In genomic region chr4:87006531-87007344, GRCh38 we compare ENCODE assay signal across 8 cellular contexts.
A peak's percentile ranks its signal among the peaks of the same experiment; 100 is the strongest.
DNase-seq lines count a peak whose midpoint lies in the region; ATAC-seq, FAIRE-seq and TF ChIP-seq lines count a peak whose summit lies in the region.

No MANE protein-coding gene starts in this region.

- H3K27me3 Mint-ChIP-seq in stimulated activated naive CD8-positive, alpha-beta T cell treated with anti-CD3 and anti-CD28 coated beads, Interleukin-15, amount 100 ng/mL, for 72 hours, result no peaks in the 10 kb centered on the region

- TF ChIP-seq EP300 in neural cell (conservative IDR thresholded peaks at IDR 0.05; ENCODE audit: poor library complexity, severe bottlenecking), result peak; percentile 42

- peak overlapping the region; percentile 58 for H3K9ac ChIP-seq in neural cell (ENCODE audit: low read length)

- H4K20me1 ChIP-seq in neural cell (ENCODE audit: insufficient read depth), result no peaks in the 10 kb centered on the region

- H2AFZ ChIP-seq in neural cell (ENCODE audit: low read depth, low read length), result peak overlapping the region; percentile 47

- in situ Hi-C loops in G401 (cut with HindIII; ENCODE audit: low sequenced_read_pairs), result no loop called here

- TF ChIP-seq POLR2A in H54 (IDR thresholded peaks at IDR 0.05; ENCODE audit: low read depth, low read length), result peak; percentile 99

- H3K4me3 Mint-ChIP-seq in stimulated activated naive CD8-positive, alpha-beta T cell treated with anti-CD3 and anti-CD28 coated beads, Interleukin-15, amount 100 ng/mL, for 72 hours, result peak overlapping the region; percentile 93 to 98

- H3K36me3 ChIP-seq in neural cell (ENCODE audit: insufficient read depth, low read length), result no peaks in the 10 kb centered on the region

- CTCF ChIA-PET in RWPE1 (lab: Yijun Ruan, JAX), result interaction anchor here (0.6 to 1.5 kb wide), 4 partner anchors 84 to 1689 kb away, joined by 3 to 4 read pairs (median 4); no protein-coding TSS in a partner anchor

- peak; percentile 91 for ATAC-seq in stimulated activated naive CD8-positive, alpha-beta T cell treated with anti-CD3 and anti-CD28 coated beads, Interleukin-15, amount 100 ng/mL, for 72 hours

- no peaks in the 10 kb centered on the region for H3K27me3 ChIP-seq in neural cell (ENCODE audit: insufficient read depth, low read depth, low read length)

- peak overlapping the region; percentile 86 for H3K4me3 ChIP-seq in neural cell (ENCODE audit: low read length)

- DNase-seq in G401 (ENCODE audit: low spot score), result peak; percentile 89
- DNase-seq in H54 (ENCODE audit: insufficient read length, low spot score), result peak; percentile 47
- DNase-seq in LoVo (ENCODE audit: low spot score), result peak; percentile 92
- DNase-seq in RWPE1 (ENCODE audit: low spot score), result peak; percentile 87
- peak; percentile 83 for DNase-seq in activated effector memory CD4-positive, alpha-beta T cell treated with Interleukin-2 at 50 U/mL for 16 hours
- DNase-seq in fibroblast of the conjunctiva (ENCODE audit: low read depth), result peak; percentile 91
- DNase-seq in stimulated activated naive CD8-positive, alpha-beta T cell treated with anti-CD3 and anti-CD28 coated beads, Interleukin-15, amount 100 ng/mL, for 72 hours, result peak; percentile 96 to 97

- H3K9me3 Mint-ChIP-seq in stimulated activated naive CD8-positive, alpha-beta T cell treated with anti-CD3 and anti-CD28 coated beads, Interleukin-15, amount 100 ng/mL, for 72 hours, result no peaks in the 10 kb centered on the region

- peaks cover 60% of the 10 kb centered on the region for H3K4me1 Mint-ChIP-seq in stimulated activated naive CD8-positive, alpha-beta T cell treated with anti-CD3 and anti-CD28 coated beads, Interleukin-15, amount 100 ng/mL, for 72 hours

- H3K27ac ChIP-seq in RWPE1 (peak overlapping the region; percentile 98), neural cell (ENCODE audit: low read length) (no peak overlapping the region)

- POLR2A ChIA-PET in RWPE1 (lab: Yijun Ruan, JAX; ENCODE audit: low non-redundant PET), result interaction anchor here (0.6 to 2.3 kb wide), 2 partner anchors 72 to 155 kb away, joined by 3 to 9 read pairs; partner anchors contain the start of gene AFF1

- peaks cover 4% of the 10 kb centered on the region for H3K9me2 ChIP-seq in neural cell (ENCODE audit: insufficient read depth, low read length)

- peak overlapping the region; percentile 76 for H3K4me2 ChIP-seq in neural cell (ENCODE audit: low read length)

- no peaks in the 10 kb centered on the region for H3K9me3 ChIP-seq in neural cell (ENCODE audit: low read length)

- H3K27ac Mint-ChIP-seq in stimulated activated naive CD8-positive, alpha-beta T cell treated with anti-CD3 and anti-CD28 coated beads, Interleukin-15, amount 100 ng/mL, for 72 hours, result peak overlapping the region; percentile 99

- TF ChIP-seq RAD21 in neural cell (conservative IDR thresholded peaks at IDR 0.05), result no peak

- TF ChIP-seq CTCF in RWPE1 (conservative IDR thresholded peaks at IDR 0.05; ENCODE audit: low read depth) (peak; percentile 26), neural cell (IDR thresholded peaks at IDR 0.05; ENCODE audit: poor library complexity, severe bottlenecking) (peak; percentile 53)

- peaks cover 35% of the 10 kb centered on the region for H3K79me2 ChIP-seq in neural cell (replicated peaks; ENCODE audit: insufficient read depth, low read length)

- no peak for FAIRE-seq in H54 (lab: Jason Lieb, UNC)

- peaks cover 8% of the 10 kb centered on the region for H3F3A ChIP-seq in neural cell (ENCODE audit: insufficient read depth, low read length, poor library complexity, severe bottlenecking)

TF ChIP-seq in neural cell, 6 proteins besides CTCF, POLR2A, EP300 and RAD21:
- TF ChIP-seq SMC3 (conservative IDR thresholded peaks at IDR 0.05; ENCODE audit: poor library complexity) (peak; percentile 28), TAF1 (IDR thresholded peaks at IDR 0.05; ENCODE audit: low read depth) (peak; percentile 87), POLR2AphosphoS5 (IDR thresholded peaks at IDR 0.05) (peak; percentile 34), MXI1 (conservative IDR thresholded peaks at IDR 0.05; ENCODE audit: poor library complexity, severe bottlenecking) (no peak), EZH2 (IDR thresholded peaks at IDR 0.05; ENCODE audit: borderline replicate concordance, insufficient read depth, low read length, poor library complexity, severe bottlenecking) (no peak)
- TF ChIP-seq, protein P1, sequence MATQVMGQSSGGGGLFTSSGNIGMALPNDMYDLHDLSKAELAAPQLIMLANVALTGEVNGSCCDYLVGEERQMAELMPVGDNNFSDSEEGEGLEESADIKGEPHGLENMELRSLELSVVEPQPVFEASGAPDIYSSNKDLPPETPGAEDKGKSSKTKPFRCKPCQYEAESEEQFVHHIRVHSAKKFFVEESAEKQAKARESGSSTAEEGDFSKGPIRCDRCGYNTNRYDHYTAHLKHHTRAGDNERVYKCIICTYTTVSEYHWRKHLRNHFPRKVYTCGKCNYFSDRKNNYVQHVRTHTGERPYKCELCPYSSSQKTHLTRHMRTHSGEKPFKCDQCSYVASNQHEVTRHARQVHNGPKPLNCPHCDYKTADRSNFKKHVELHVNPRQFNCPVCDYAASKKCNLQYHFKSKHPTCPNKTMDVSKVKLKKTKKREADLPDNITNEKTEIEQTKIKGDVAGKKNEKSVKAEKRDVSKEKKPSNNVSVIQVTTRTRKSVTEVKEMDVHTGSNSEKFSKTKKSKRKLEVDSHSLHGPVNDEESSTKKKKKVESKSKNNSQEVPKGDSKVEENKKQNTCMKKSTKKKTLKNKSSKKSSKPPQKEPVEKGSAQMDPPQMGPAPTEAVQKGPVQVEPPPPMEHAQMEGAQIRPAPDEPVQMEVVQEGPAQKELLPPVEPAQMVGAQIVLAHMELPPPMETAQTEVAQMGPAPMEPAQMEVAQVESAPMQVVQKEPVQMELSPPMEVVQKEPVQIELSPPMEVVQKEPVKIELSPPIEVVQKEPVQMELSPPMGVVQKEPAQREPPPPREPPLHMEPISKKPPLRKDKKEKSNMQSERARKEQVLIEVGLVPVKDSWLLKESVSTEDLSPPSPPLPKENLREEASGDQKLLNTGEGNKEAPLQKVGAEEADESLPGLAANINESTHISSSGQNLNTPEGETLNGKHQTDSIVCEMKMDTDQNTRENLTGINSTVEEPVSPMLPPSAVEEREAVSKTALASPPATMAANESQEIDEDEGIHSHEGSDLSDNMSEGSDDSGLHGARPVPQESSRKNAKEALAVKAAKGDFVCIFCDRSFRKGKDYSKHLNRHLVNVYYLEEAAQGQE (IDR thresholded peaks at IDR 0.05; ENCODE audit: borderline replicate concordance), result peak; percentile 62
